Comparison of ENCODE assay signal across 12 cellular contexts in the genomic region with DNA sequence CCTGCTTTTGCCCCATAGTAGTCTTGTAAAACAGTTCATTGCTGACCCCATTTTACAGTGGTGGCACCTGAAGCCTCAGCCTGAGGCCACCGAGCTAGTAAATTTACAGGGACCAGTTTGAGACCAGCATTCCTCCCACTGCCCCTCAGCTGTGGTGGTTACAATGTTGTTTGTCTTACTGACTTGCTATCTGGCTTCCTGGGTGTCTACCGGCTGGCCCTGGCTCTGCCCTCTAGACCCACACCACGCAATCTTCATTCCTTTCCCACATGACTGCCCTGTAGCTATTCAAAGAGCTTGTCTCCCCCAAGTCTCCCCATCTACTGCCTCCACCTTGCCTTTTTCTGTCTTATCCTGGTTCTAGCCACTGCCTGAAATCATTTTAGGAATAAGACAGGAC. TPM values are rescaled to one million over a fixed set of nuclear protein-coding genes. Genes with fewer than 3 reads are reported as not detected.
DNase-seq lines count a peak whose midpoint lies in the region; ATAC-seq lines count a peak whose summit lies in the region.
"Had no signal": no experiment of that assay in that cellular context is flagged by ENCODE, and none has a peak within 500 bp of the region (broad histone marks: within the 10 kb centered on the region; RNA-seq: fewer than 3 reads in every experiment).

No MANE protein-coding gene starts in this region.

- H3K9me3 Mint-ChIP-seq in activated CD8-positive, alpha-beta T cell treated with anti-CD3 and anti-CD28 coated beads, Interleukin-2, amount 10 ng/mL, durations not matched to agents 7 days and 5 days (ENCODE audit: insufficient read depth), result no peaks in the 10 kb centered on the region
- H3K9me3 Mint-ChIP-seq in stimulated activated memory B cell treated with anti-CD40 and anti-IgM and Interleukin-4, amounts not matched to agents 10 μg/mL and 1 μg/mL and 100 μg/mL, for 72 hours, result no peaks in the 10 kb centered on the region

- H3K36me3 Mint-ChIP-seq in activated CD8-positive, alpha-beta T cell treated with anti-CD3 and anti-CD28 coated beads, Interleukin-2, amount 10 ng/mL, durations not matched to agents 7 days and 5 days (ENCODE audit: low read depth), result peaks cover 59% of the 10 kb centered on the region
- H3K36me3 Mint-ChIP-seq in stimulated activated memory B cell treated with anti-CD40 and anti-IgM and Interleukin-4, amounts not matched to agents 10 μg/mL and 1 μg/mL and 100 μg/mL, for 72 hours, result peaks cover 43% of the 10 kb centered on the region

- CTCF ChIA-PET in activated CD8-positive, alpha-beta T cell treated with anti-CD3 and anti-CD28 coated beads, Interleukin-2, amount 10 ng/mL, durations not matched to agents 7 days and 5 days (lab: Charles Lee), result interaction anchor here (2.8 to 7.0 kb wide), 3 partner anchors 18 to 60 kb away, joined by 25 to 83 read pairs (median 58); partner anchors contain the start of gene LIMK2

- peak; percentile 49 for DNase-seq in activated effector memory CD4-positive, alpha-beta T cell treated with anti-CD3 and anti-CD28 coated beads, Interleukin-2, amount 50 U/mL, for 16 hours
- DNase-seq in activated effector memory CD4-positive, alpha-beta T cell treated with Interleukin-2 at 50 U/mL for 16 hours, result no peak
- DNase-seq in activated CD8-positive, alpha-beta T cell treated with anti-CD3 and anti-CD28 coated beads, Interleukin-2, amount 10 ng/mL, durations not matched to agents 7 days and 5 days, result no peak
- peak; percentile 69 for DNase-seq in islet precursor cell
- DNase-seq in NCI-H510A treated with DMSO at 0.1 percent for 48 hours (lab: John Stamatoyannopoulos, UW), result no peak
- DNase-seq: activated CD4-positive, alpha-beta T cell treated with anti-CD3 and anti-CD28 coated beads, Interleukin-2, amount 50 U/mL, for 4 hours; hypothalamus; NCI-H2081 treated with DMSO at 0.1 percent for 48 hours; sigmoid colon had no signal

- H3K27me3 Mint-ChIP-seq in activated CD8-positive, alpha-beta T cell treated with anti-CD3 and anti-CD28 coated beads, Interleukin-2, amount 10 ng/mL, durations not matched to agents 7 days and 5 days (ENCODE audit: low read depth), result no peaks in the 10 kb centered on the region
- no peaks in the 10 kb centered on the region for H3K27me3 Mint-ChIP-seq in stimulated activated memory B cell treated with anti-CD40 and anti-IgM and Interleukin-4, amounts not matched to agents 10 μg/mL and 1 μg/mL and 100 μg/mL, for 72 hours

- peak overlapping the region; percentile 78 for H3K27ac Mint-ChIP-seq in activated CD8-positive, alpha-beta T cell treated with anti-CD3 and anti-CD28 coated beads, Interleukin-2, amount 10 ng/mL, durations not matched to agents 7 days and 5 days
- H3K27ac Mint-ChIP-seq in stimulated activated memory B cell treated with anti-CD40 and anti-IgM and Interleukin-4, amounts not matched to agents 10 μg/mL and 1 μg/mL and 100 μg/mL, for 72 hours, result peak overlapping the region; percentile 48

- H3K4me1 Mint-ChIP-seq in activated CD8-positive, alpha-beta T cell treated with anti-CD3 and anti-CD28 coated beads, Interleukin-2, amount 10 ng/mL, durations not matched to agents 7 days and 5 days (ENCODE audit: low read depth), result peaks cover 2% of the 10 kb centered on the region
- H3K4me1 Mint-ChIP-seq in stimulated activated memory B cell treated with anti-CD40 and anti-IgM and Interleukin-4, amounts not matched to agents 10 μg/mL and 1 μg/mL and 100 μg/mL, for 72 hours, result no peaks in the 10 kb centered on the region

- no peak overlapping the region for H3K4me3 Mint-ChIP-seq in activated CD8-positive, alpha-beta T cell treated with anti-CD3 and anti-CD28 coated beads, Interleukin-2, amount 10 ng/mL, durations not matched to agents 7 days and 5 days
- H3K4me3 Mint-ChIP-seq in stimulated activated memory B cell treated with anti-CD40 and anti-IgM and Interleukin-4, amounts not matched to agents 10 μg/mL and 1 μg/mL and 100 μg/mL, for 72 hours, result no peak overlapping the region

- POLR2A ChIA-PET in activated CD8-positive, alpha-beta T cell treated with anti-CD3 and anti-CD28 coated beads, Interleukin-2, amount 10 ng/mL, durations not matched to agents 7 days and 5 days (lab: Charles Lee), result interaction anchor here (1.5 to 1.7 kb wide), 2 partner anchors 19 to 60 kb away, joined by 5 to 6 read pairs; no protein-coding TSS in a partner anchor

- ATAC-seq in activated CD8-positive, alpha-beta T cell treated with anti-CD3 and anti-CD28 coated beads, Interleukin-2, amount 10 ng/mL, durations not matched to agents 7 days and 5 days, result no peak
- ATAC-seq in stimulated activated memory B cell treated with anti-CD40 and anti-IgM and Interleukin-4, amounts not matched to agents 10 μg/mL and 1 μg/mL and 100 μg/mL, for 72 hours, result no peak
- ATAC-seq in HG02642 (IDR thresholded peaks at IDR 0.05; ENCODE audit: poor library complexity, unreplicated experiment) (no peak), GM21447 (IDR thresholded peaks at IDR 0.05; ENCODE audit: unreplicated experiment) (no peak)

RNA-seq across cellular contexts. Expression of gene PIK3IP1, which starts 20.8 kb away (rescaled TPM):
- 10 to 100 TPM; 13.2 to 16.1 TPM for total RNA-seq in activated CD8-positive, alpha-beta T cell treated with anti-CD3 and anti-CD28 coated beads, Interleukin-2, amount 10 ng/mL, durations not matched to agents 7 days and 5 days

RNA-seq across cellular contexts. Expression of gene LIMK2, which starts 59.4 kb away (rescaled TPM):
- 10 to 100 TPM; 42.7 to 44.3 TPM for total RNA-seq in activated CD8-positive, alpha-beta T cell treated with anti-CD3 and anti-CD28 coated beads, Interleukin-2, amount 10 ng/mL, durations not matched to agents 7 days and 5 days

Comparison
In these comparisons a context has a peak if more than half of its experiments do, and no peak if none do; other contexts are left out.
1. DNase-seq: peak in activated effector memory CD4-positive, alpha-beta T cell treated with anti-CD3 and anti-CD28 coated beads, Interleukin-2, amount 50 U/mL, for 16 hours (single experiment) and islet precursor cell (single experiment); none in activated effector memory CD4-positive, alpha-beta T cell treated with Interleukin-2 at 50 U/mL for 16 hours (single experiment), activated CD8-positive, alpha-beta T cell treated with anti-CD3 and anti-CD28 coated beads, Interleukin-2, amount 10 ng/mL, durations not matched to agents 7 days and 5 days (single experiment) and NCI-H510A treated with DMSO at 0.1 percent for 48 hours (single experiment).